In the genomic region with DNA sequence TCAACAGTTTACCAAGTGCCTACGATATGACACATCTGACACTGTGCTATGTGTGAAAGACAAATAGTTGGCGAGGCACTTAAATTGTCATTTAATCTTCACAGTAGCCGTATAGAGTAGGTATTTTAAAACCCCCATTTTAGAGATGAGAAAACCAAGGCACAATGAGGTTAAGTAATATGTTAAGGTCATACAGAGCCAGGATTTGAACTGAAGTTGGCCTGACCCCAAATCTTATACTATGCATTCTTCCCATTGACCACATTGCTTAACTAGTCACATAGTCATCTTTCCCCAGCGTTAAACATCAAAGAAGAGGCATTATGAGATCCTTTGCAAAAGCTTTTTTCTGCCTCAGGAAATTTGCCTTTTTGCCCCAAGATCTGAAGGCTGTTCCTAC, we compare ENCODE assay signal across 1 cellular context.
TF ChIP-seq lines count a peak whose summit lies in the region.

No MANE protein-coding gene starts in this region.

TF ChIP-seq in GM23338, 12 proteins besides CTCF, POLR2A, EP300 and RAD21:
- no peak for TF ChIP-seq NANOG (IDR thresholded peaks at IDR 0.05; ENCODE audit: borderline replicate concordance)
- no peak for TF ChIP-seq JUNB (IDR thresholded peaks at IDR 0.05; ENCODE audit: unreplicated experiment)
- TF ChIP-seq CREB1 (CRISPR knock-in tag; IDR thresholded peaks at IDR 0.05; ENCODE audit: low read depth), result no peak
- TF ChIP-seq STAT1 (IDR thresholded peaks at IDR 0.05; ENCODE audit: unreplicated experiment), result no peak
- no peak for TF ChIP-seq ETS1 (IDR thresholded peaks at IDR 0.05)
- TF ChIP-seq, protein P1, sequence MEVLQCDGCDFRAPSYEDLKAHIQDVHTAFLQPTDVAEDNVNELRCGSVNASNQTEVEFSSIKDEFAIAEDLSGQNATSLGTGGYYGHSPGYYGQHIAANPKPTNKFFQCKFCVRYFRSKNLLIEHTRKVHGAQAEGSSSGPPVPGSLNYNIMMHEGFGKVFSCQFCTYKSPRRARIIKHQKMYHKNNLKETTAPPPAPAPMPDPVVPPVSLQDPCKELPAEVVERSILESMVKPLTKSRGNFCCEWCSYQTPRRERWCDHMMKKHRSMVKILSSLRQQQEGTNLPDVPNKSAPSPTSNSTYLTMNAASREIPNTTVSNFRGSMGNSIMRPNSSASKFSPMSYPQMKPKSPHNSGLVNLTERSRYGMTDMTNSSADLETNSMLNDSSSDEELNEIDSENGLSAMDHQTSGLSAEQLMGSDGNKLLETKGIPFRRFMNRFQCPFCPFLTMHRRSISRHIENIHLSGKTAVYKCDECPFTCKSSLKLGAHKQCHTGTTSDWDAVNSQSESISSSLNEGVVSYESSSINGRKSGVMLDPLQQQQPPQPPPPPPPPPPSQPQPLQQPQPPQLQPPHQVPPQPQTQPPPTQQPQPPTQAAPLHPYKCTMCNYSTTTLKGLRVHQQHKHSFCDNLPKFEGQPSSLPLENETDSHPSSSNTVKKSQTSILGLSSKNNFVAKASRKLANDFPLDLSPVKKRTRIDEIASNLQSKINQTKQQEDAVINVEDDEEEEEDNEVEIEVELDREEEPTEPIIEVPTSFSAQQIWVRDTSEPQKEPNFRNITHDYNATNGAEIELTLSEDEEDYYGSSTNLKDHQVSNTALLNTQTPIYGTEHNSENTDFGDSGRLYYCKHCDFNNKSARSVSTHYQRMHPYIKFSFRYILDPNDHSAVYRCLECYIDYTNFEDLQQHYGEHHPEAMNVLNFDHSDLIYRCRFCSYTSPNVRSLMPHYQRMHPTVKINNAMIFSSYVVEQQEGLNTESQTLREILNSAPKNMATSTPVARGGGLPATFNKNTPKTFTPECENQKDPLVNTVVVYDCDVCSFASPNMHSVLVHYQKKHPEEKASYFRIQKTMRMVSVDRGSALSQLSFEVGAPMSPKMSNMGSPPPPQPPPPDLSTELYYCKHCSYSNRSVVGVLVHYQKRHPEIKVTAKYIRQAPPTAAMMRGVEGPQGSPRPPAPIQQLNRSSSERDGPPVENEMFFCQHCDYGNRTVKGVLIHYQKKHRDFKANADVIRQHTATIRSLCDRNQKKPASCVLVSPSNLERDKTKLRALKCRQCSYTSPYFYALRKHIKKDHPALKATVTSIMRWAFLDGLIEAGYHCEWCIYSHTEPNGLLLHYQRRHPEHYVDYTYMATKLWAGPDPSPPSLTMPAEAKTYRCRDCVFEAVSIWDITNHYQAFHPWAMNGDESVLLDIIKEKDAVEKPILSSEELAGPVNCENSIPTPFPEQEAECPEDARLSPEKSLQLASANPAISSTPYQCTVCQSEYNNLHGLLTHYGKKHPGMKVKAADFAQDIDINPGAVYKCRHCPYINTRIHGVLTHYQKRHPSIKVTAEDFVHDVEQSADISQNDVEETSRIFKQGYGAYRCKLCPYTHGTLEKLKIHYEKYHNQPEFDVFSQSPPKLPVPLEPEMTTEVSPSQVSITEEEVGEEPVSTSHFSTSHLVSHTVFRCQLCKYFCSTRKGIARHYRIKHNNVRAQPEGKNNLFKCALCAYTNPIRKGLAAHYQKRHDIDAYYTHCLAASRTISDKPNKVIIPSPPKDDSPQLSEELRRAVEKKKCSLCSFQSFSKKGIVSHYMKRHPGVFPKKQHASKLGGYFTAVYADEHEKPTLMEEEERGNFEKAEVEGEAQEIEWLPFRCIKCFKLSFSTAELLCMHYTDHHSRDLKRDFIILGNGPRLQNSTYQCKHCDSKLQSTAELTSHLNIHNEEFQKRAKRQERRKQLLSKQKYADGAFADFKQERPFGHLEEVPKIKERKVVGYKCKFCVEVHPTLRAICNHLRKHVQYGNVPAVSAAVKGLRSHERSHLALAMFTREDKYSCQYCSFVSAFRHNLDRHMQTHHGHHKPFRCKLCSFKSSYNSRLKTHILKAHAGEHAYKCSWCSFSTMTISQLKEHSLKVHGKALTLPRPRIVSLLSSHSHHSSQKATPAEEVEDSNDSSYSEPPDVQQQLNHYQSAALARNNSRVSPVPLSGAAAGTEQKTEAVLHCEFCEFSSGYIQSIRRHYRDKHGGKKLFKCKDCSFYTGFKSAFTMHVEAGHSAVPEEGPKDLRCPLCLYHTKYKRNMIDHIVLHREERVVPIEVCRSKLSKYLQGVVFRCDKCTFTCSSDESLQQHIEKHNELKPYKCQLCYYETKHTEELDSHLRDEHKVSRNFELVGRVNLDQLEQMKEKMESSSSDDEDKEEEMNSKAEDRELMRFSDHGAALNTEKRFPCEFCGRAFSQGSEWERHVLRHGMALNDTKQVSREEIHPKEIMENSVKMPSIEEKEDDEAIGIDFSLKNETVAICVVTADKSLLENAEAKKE (CRISPR knock-in tag; IDR thresholded peaks at IDR 0.05), result no peak
- TF ChIP-seq EZH2phosphoT487 (IDR thresholded peaks at IDR 0.05; ENCODE audit: unreplicated experiment), result no peak
- TF ChIP-seq, protein P2, sequence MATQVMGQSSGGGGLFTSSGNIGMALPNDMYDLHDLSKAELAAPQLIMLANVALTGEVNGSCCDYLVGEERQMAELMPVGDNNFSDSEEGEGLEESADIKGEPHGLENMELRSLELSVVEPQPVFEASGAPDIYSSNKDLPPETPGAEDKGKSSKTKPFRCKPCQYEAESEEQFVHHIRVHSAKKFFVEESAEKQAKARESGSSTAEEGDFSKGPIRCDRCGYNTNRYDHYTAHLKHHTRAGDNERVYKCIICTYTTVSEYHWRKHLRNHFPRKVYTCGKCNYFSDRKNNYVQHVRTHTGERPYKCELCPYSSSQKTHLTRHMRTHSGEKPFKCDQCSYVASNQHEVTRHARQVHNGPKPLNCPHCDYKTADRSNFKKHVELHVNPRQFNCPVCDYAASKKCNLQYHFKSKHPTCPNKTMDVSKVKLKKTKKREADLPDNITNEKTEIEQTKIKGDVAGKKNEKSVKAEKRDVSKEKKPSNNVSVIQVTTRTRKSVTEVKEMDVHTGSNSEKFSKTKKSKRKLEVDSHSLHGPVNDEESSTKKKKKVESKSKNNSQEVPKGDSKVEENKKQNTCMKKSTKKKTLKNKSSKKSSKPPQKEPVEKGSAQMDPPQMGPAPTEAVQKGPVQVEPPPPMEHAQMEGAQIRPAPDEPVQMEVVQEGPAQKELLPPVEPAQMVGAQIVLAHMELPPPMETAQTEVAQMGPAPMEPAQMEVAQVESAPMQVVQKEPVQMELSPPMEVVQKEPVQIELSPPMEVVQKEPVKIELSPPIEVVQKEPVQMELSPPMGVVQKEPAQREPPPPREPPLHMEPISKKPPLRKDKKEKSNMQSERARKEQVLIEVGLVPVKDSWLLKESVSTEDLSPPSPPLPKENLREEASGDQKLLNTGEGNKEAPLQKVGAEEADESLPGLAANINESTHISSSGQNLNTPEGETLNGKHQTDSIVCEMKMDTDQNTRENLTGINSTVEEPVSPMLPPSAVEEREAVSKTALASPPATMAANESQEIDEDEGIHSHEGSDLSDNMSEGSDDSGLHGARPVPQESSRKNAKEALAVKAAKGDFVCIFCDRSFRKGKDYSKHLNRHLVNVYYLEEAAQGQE (IDR thresholded peaks at IDR 0.05; ENCODE audit: unreplicated experiment), result no peak
- no peak; the same call in 1 of the 2 replicates for TF ChIP-seq POLR2AphosphoS5 (IDR thresholded peaks at IDR 0.05; ENCODE audit: low read depth)
- no peak for TF ChIP-seq EZH2 (IDR thresholded peaks at IDR 0.05; ENCODE audit: low read depth, unreplicated experiment)
- TF ChIP-seq ZNF331 (CRISPR knock-in tag; IDR thresholded peaks at IDR 0.05; ENCODE audit: low read depth), result no peak
- no peak for TF ChIP-seq ZNF114 (CRISPR knock-in tag; IDR thresholded peaks at IDR 0.05)
